17 cellular contexts compared by ENCODE assay signal in genomic region chr7:48458701-48459509, GRCh38.
"Had no signal": no experiment of that assay in that cellular context is flagged by ENCODE, and none has a peak within 500 bp of the region (broad histone marks: within the 10 kb centered on the region; RNA-seq: fewer than 3 reads in every experiment).

No MANE protein-coding gene starts in this region.

- H3K36me3 ChIP-seq: esophagus squamous epithelium, sigmoid colon had no signal

- H3K36me3 Mint-ChIP-seq: activated CD8-positive, alpha-beta memory T cell treated with anti-CD3 and anti-CD28 coated beads, Interleukin-2, amount 10 ng/mL, durations not matched to agents 7 days and 5 days; activated naive CD8-positive, alpha-beta T cell; memory B cell had no signal

- H3K4me3 ChIP-seq: dorsolateral prefrontal cortex, esophagus squamous epithelium, sigmoid colon, testis had no signal

- H3K4me3 Mint-ChIP-seq: activated CD8-positive, alpha-beta memory T cell treated with anti-CD3 and anti-CD28 coated beads, Interleukin-2, amount 10 ng/mL, durations not matched to agents 7 days and 5 days; activated naive CD8-positive, alpha-beta T cell; activated T-cell treated with anti-CD3 and anti-CD28 coated beads, Interleukin-2, amount 50 U/mL, for 24 hours; memory B cell; nephron; stimulated activated naive CD8-positive, alpha-beta T cell treated with anti-CD3 and anti-CD28 coated beads, Interleukin-15, Interleukin-2, amounts not matched to agents 100 ng/mL and 50 ng/mL, for 24 hours; T-helper 17 cell had no signal

- H3K27me3 Mint-ChIP-seq: activated CD8-positive, alpha-beta memory T cell treated with anti-CD3 and anti-CD28 coated beads, Interleukin-2, amount 10 ng/mL, durations not matched to agents 7 days and 5 days; activated T-cell treated with anti-CD3 and anti-CD28 coated beads, Interleukin-2, amount 50 U/mL, for 24 hours; memory B cell; stimulated activated naive CD8-positive, alpha-beta T cell treated with anti-CD3 and anti-CD28 coated beads, Interleukin-15, Interleukin-2, amounts not matched to agents 100 ng/mL and 50 ng/mL, for 24 hours; T-helper 17 cell had no signal

- H3K9me3 ChIP-seq: esophagus squamous epithelium, sigmoid colon, testis had no signal

- H3K27ac ChIP-seq: dorsolateral prefrontal cortex, sigmoid colon, testis had no signal

- H3K27ac Mint-ChIP-seq: activated CD8-positive, alpha-beta memory T cell treated with anti-CD3 and anti-CD28 coated beads, Interleukin-2, amount 10 ng/mL, durations not matched to agents 7 days and 5 days; activated naive CD8-positive, alpha-beta T cell; activated T-cell treated with anti-CD3 and anti-CD28 coated beads, Interleukin-2, amount 50 U/mL, for 24 hours; memory B cell; nephron; stimulated activated naive CD8-positive, alpha-beta T cell treated with anti-CD3 and anti-CD28 coated beads, Interleukin-15, Interleukin-2, amounts not matched to agents 100 ng/mL and 50 ng/mL, for 24 hours; T-helper 17 cell had no signal

- H3K27me3 ChIP-seq: esophagus squamous epithelium, sigmoid colon, testis had no signal

- H3K9me3 Mint-ChIP-seq: activated T-cell treated with anti-CD3 and anti-CD28 coated beads, Interleukin-2, amount 50 U/mL, for 24 hours; nephron; stimulated activated naive CD8-positive, alpha-beta T cell treated with anti-CD3 and anti-CD28 coated beads, Interleukin-15, Interleukin-2, amounts not matched to agents 100 ng/mL and 50 ng/mL, for 24 hours had no signal

- H3K4me1 Mint-ChIP-seq: activated CD8-positive, alpha-beta memory T cell treated with anti-CD3 and anti-CD28 coated beads, Interleukin-2, amount 10 ng/mL, durations not matched to agents 7 days and 5 days; memory B cell; nephron; T-helper 17 cell had no signal

- H3K4me1 ChIP-seq: esophagus squamous epithelium, sigmoid colon, testis had no signal

- DNase-seq: activated CD4-positive, CD25-positive, alpha-beta regulatory T cell; activated CD8-positive, alpha-beta memory T cell treated with anti-CD3 and anti-CD28 coated beads, Interleukin-2, amount 10 ng/mL, durations not matched to agents 7 days and 5 days; activated effector memory CD4-positive, alpha-beta T cell treated with Interleukin-2 at 50 U/mL for 16 hours; activated T-cell treated with anti-CD3 and anti-CD28 coated beads, Interleukin-2, amount 50 U/mL, for 24 hours; dorsolateral prefrontal cortex; esophagus squamous epithelium; foreskin fibroblast; head of caudate nucleus; sigmoid colon; stimulated activated CD4-positive, alpha-beta T cell treated with anti-CD3 and anti-CD28 coated beads, Interleukin-2, amount 100 ng/mL, for 24 hours; T-helper 17 cell; testis had no signal

- ATAC-seq: activated CD8-positive, alpha-beta memory T cell treated with anti-CD3 and anti-CD28 coated beads, Interleukin-2, amount 10 ng/mL, durations not matched to agents 7 days and 5 days; left lobe of liver; T-helper 17 cell had no signal
